ENCODE assay signal across 8 cellular contexts in the genomic region with DNA sequence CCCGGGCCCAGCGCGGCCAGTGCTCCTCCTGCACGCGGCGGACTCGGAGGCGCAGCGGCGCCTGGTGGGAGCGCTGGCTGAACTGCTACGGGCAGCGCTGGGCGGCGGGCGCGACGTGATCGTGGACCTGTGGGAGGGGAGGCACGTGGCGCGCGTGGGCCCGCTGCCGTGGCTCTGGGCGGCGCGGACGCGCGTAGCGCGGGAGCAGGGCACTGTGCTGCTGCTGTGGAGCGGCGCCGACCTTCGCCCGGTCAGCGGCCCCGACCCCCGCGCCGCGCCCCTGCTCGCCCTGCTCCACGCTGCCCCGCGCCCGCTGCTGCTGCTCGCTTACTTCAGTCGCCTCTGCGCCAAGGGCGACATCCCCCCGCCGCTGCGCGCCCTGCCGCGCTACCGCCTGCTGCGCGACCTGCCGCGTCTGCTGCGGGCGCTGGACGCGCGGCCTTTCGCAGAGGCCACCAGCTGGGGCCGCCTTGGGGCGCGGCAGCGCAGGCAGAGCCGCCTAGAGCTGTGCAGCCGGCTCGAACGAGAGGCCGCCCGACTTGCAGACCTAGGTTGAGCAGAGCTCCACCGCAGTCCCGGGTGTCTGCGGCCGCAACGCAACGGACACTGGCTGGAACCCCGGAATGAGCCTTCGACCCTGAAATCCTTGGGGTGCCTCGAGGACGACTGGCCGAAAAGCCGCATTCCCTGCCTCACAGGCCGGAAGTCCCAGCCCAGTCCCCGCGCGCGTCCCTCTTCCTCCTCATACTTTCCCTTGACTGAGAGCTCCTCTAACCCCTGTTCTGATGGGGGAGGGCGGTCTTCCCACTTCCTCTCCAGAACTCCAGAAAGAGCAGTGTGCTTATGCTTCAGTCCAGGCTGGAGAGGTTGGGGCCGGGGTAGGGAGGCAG. TPM values are rescaled to one million over a fixed set of nuclear protein-coding genes. Genes with fewer than 3 reads are reported as not detected.
DNase-seq lines count a peak whose midpoint lies in the region; ATAC-seq, FAIRE-seq and TF ChIP-seq lines count a peak whose summit lies in the region.

No MANE protein-coding gene starts in this region.

- DNase-seq in CD8-positive, alpha-beta memory T cell = peak in 2 of 5 donors; percentile 12 to 52
- DNase-seq in H54 (ENCODE audit: insufficient read length, low spot score) = no peak
- DNase-seq in OCI-M1 (lab: John Stamatoyannopoulos, UW) = peak; percentile 87
- DNase-seq in K562 (ENCODE audit: extremely low read depth in 1 of 4, low spot score in 3 of 4) = no peak
- DNase-seq in sigmoid colon = peak; percentile 91
- DNase-seq in cerebellar nuclear complex (lab: John Stamatoyannopoulos, UW) = no peak

- in situ Hi-C loops in K562 (cut with MboI) = no loop called here

- H3K9me3 Mint-ChIP-seq in CD8-positive, alpha-beta memory T cell = no peaks in the 10 kb centered on the region

- no peak for TF ChIP-seq RAD21 in K562 (CRISPR knock-in tag; conservative IDR thresholded peaks at IDR 0.05 in 1 of 2, IDR thresholded peaks at IDR 0.05 in 1 of 2)

- TF ChIP-seq CTCF in K562 (IDR thresholded peaks at IDR 0.05 in 2 of 3, conservative IDR thresholded peaks at IDR 0.05 in 1 of 3; ENCODE audit: insufficient read depth in 2 of 3, low read depth in 1 of 3, low read length in 3 of 3) = no peak
- TF ChIP-seq CTCF in sigmoid colon (IDR thresholded peaks at IDR 0.05) = peak in 3 of 4 experiments; percentile 47 to 61 (median 52)

- H3K79me2 ChIP-seq in K562 (ENCODE audit: control insufficient read depth, insufficient read depth, low read length) = no peaks in the 10 kb centered on the region

- H3K4me2 ChIP-seq in K562 (ENCODE audit: insufficient read depth, low read length) = peak overlapping the region; percentile 39; the same call in 1 of the 2 replicates

- no peaks in the 10 kb centered on the region for H4K20me1 ChIP-seq in K562 (replicated peaks; ENCODE audit: control insufficient read depth, insufficient read depth, low read length)

- whole genome bisulfite sequencing in K562 (ENCODE audit: insufficient coverage, low coverage, missing lambda C conversion rate) = 78% methylated on average over 53 of the region's 99 CpGs
- 1% methylated on average over 99 of the region's 99 CpGs for WGBS in sigmoid colon, 2 donors

- peaks cover 3% of the 10 kb centered on the region for H3K9me1 ChIP-seq in K562 (ENCODE audit: control insufficient read depth, insufficient read depth, low read length)

- no TSS peak for BruUV-seq in K562 (replicated peaks; lab: Mats Ljungman, UMichigan)

- H3K9me3 ChIP-seq in CD8-positive, alpha-beta memory T cell (ENCODE audit: low read length) = no peaks in the 10 kb centered on the region
- H3K9me3 ChIP-seq in K562 (replicated peaks; ENCODE audit: control insufficient read depth, insufficient read depth, low read depth, low read length) (no peaks in the 10 kb centered on the region), iPS-15b (ENCODE audit: control insufficient read depth, insufficient read depth, low read length) (no peaks in the 10 kb centered on the region), sigmoid colon (no peaks in the 10 kb centered on the region)

- TF ChIP-seq EP300 in K562 (IDR thresholded peaks at IDR 0.05; ENCODE audit: low read length) (no peak), sigmoid colon (IDR thresholded peaks at IDR 0.05) (no peak)

- H3K4me1 Mint-ChIP-seq in CD8-positive, alpha-beta memory T cell = peaks cover 7 to 21% (median 15%) of the 10 kb centered on the region in 3 donors

- peak overlapping the region; percentile 75 for H2AFZ ChIP-seq in K562 (ENCODE audit: low read depth, low read length)

- intact Hi-C loops in K562 (cut with micrococcal nuclease) = loop anchor here (5.0 kb wide), 1 partner anchor 53 kb away; no protein-coding TSS in a partner anchor
- intact Hi-C loops in sigmoid colon (cut with DNase I) = loop anchor here (2.0 kb wide), 5 partner anchors 17 to 71 kb away; partner anchors contain the start of genes CRELD1, JAGN1 and RPUSD3

- FAIRE-seq in H54 (lab: Jason Lieb, UNC) (no peak), K562 (lab: Jason Lieb, UNC) (no peak)

- no peaks in the 10 kb centered on the region for H3K36me3 ChIP-seq in CD8-positive, alpha-beta memory T cell (ENCODE audit: insufficient read depth, low read length)
- no peaks in the 10 kb centered on the region for H3K36me3 ChIP-seq in K562 (ENCODE audit: control insufficient read depth, insufficient read depth, low read length)
- no peaks in the 10 kb centered on the region for H3K36me3 ChIP-seq in iPS-15b (ENCODE audit: control insufficient read depth, insufficient read depth, low read length)
- peaks cover 0 to 9% (median 2%) of the 10 kb centered on the region in 4 donors for H3K36me3 ChIP-seq in sigmoid colon

- POLR2A ChIA-PET in CD8-positive, alpha-beta memory T cell (lab: Charles Lee) = interaction anchor here (2.9 kb wide), 1 partner anchor 17 kb away, joined by 14 read pairs; the partner anchor contains the start of gene CRELD1
- POLR2A ChIA-PET in K562 (lab: Yijun Ruan, JAX) = interaction anchor here (0.5 to 1.9 kb wide), 7 partner anchors 8 to 99 kb away, joined by 3 to 6 read pairs (median 4); no protein-coding TSS in a partner anchor

- TF ChIP-seq POLR2A in H54 (IDR thresholded peaks at IDR 0.05; ENCODE audit: low read depth, low read length) (peak; percentile 43; the same call in 1 of the 2 replicates), K562 (conservative IDR thresholded peaks at IDR 0.05) (no peak), sigmoid colon (IDR thresholded peaks at IDR 0.05) (peak; percentile 18 to 41)

- H3K4me3 ChIP-seq in CD8-positive, alpha-beta memory T cell (ENCODE audit: low read length) = peak overlapping the region; percentile 49
- H3K4me3 ChIP-seq in K562 (no peak overlapping the region), iPS-15b (ENCODE audit: low read depth, low read length) (peak overlapping the region; percentile 66), sigmoid colon (peak overlapping the region; percentile 47 to 83 (median 68))

- H3K27ac ChIP-seq in CD8-positive, alpha-beta memory T cell (ENCODE audit: low read depth, low read length) = no peak overlapping the region
- peak overlapping the region; percentile 36; the same call in 2 of the 3 replicates for H3K27ac ChIP-seq in K562 (ENCODE audit: extremely low read depth, low read depth, low read length)
- H3K27ac ChIP-seq in sigmoid colon = peak overlapping the region; percentile 83 to 98 (median 96)

- H3K9ac ChIP-seq in K562 (ENCODE audit: insufficient read depth in 1 of 2, low read depth in 2 of 2, low read length in 2 of 2) (peak overlapping the region; percentile 31 to 76; a peak in 3 of 4 replicates), iPS-15b (ENCODE audit: low read depth, low read length) (peak overlapping the region; percentile 16)

- H3K36me3 Mint-ChIP-seq in CD8-positive, alpha-beta memory T cell = peaks cover 0 to 2% (median 0%) of the 10 kb centered on the region in 3 donors

- peaks cover 7 to 16% of the 10 kb centered on the region in 2 donors for H3K27me3 Mint-ChIP-seq in CD8-positive, alpha-beta memory T cell

- ATAC-seq in K562 (no peak), GM18520 (IDR thresholded peaks at IDR 0.05; ENCODE audit: unreplicated experiment) (no peak)

- CTCF ChIA-PET in CD8-positive, alpha-beta memory T cell (lab: Charles Lee) = interaction anchor here (1.5 to 1.8 kb wide), 2 partner anchors 18 to 107 kb away, joined by 3 to 7 read pairs; partner anchors contain the start of gene CRELD1
- CTCF ChIA-PET in K562 (lab: Yijun Ruan, JAX; ENCODE audit: low intra/inter-chr PET ratio) = no interaction called here

- peaks cover 9% of the 10 kb centered on the region for H3K4me1 ChIP-seq in CD8-positive, alpha-beta memory T cell (ENCODE audit: insufficient read depth, low read length)
- peaks cover 30 to 49% of the 10 kb centered on the region in 2 experiments for H3K4me1 ChIP-seq in K562 (replicated peaks in 1 of 2; ENCODE audit: control insufficient read depth in 2 of 2, insufficient read depth in 2 of 2, low read length in 2 of 2)
- H3K4me1 ChIP-seq in iPS-15b (ENCODE audit: control insufficient read depth, insufficient read depth, low read length) = no peaks in the 10 kb centered on the region
- H3K4me1 ChIP-seq in sigmoid colon = peaks cover 0 to 56% (median 47%) of the 10 kb centered on the region in 4 donors

- peak overlapping the region in 2 of 8 donors; percentile 17 to 88 for H3K27ac Mint-ChIP-seq in CD8-positive, alpha-beta memory T cell

- peak overlapping the region; percentile 74 to 93 (median 77) for H3K4me3 Mint-ChIP-seq in CD8-positive, alpha-beta memory T cell

- H3K27me3 ChIP-seq in CD8-positive, alpha-beta memory T cell (ENCODE audit: insufficient read depth, low read length, poor library complexity, severe bottlenecking) = no peaks in the 10 kb centered on the region
- no peaks in the 10 kb centered on the region for H3K27me3 ChIP-seq in K562 (ENCODE audit: control insufficient read depth in 2 of 2, insufficient read depth in 2 of 2, low read length in 2 of 2)
- H3K27me3 ChIP-seq in iPS-15b (ENCODE audit: control insufficient read depth, insufficient read depth, low read length) = peaks cover 4% of the 10 kb centered on the region
- no peaks in the 10 kb centered on the region for H3K27me3 ChIP-seq in sigmoid colon

RNA-seq across cellular contexts. Expression of gene IL17RC, which starts 1.4 kb away (rescaled TPM):
- total RNA-seq in CD8-positive, alpha-beta memory T cell = under 1 TPM; 0.20 to 0.31 TPM
- 11.0 TPM for polyA plus RNA-seq in CD8-positive, alpha-beta memory T cell
- 37.1 and 87.7 TPM in 2 replicates for total RNA-seq in K562 (2011; cell fraction: chromatin; rRNA removed; ENCODE audit: low replicate concordance)
- total RNA-seq in K562 (2011; cell fraction: nucleolus; rRNA removed) = 57.7 and 63.0 TPM in 2 replicates
- total RNA-seq in K562 (2011; cell fraction: nucleoplasm; rRNA removed) = 31.0 and 37.3 TPM in 2 replicates
- total RNA-seq in K562 (2014; rRNA removed) (11.4 and 14.0 TPM in 2 replicates), K562 (2014; rRNA removed; fragmentation: Illumina TruSeq; extraction: Trizol) (2.8 and 3.5 TPM in 2 replicates), K562 (2015; rRNA removed; fragmentation: Illumina TruSeq; extraction: Trizol) (5.4 and 6.9 TPM in 2 replicates), K562 (2021) (11.4 and 12.3 TPM in 2 replicates), sigmoid colon (10 to 100 TPM; 57.8 to 88.9 (median 66.3) TPM)
- polyA plus RNA-seq in K562 (2011; rRNA removed) (7.3 and 12.5 TPM in 2 replicates), K562 (2014; fragmentation: Illumina TruSeq; extraction: Trizol) (6.3 and 11.5 TPM in 2 replicates), K562 (2014; fragmentation: Nextera tagmentation; extraction: Ambion mirVana) (under 1 TPM in 1 of 2 experiments, not detected in 1; 0.15 TPM), K562 (2014; rRNA removed) (7.5 and 7.7 TPM in 2 replicates), sigmoid colon (10 to 100 TPM in 2 of 3 donors, 1 to 10 TPM in 1; 9.9 to 36.5 (median 13.8) TPM)
- 9.8 and 14.3 TPM in 2 replicates for polyA plus RNA-seq in K562 (2011; cell fraction: cytosol; rRNA removed)
- polyA plus RNA-seq in K562 (2011; cell fraction: nucleus; rRNA removed) = 49.8 and 57.1 TPM in 2 replicates
- polyA plus RNA-seq in K562 (2012) = 7.2 and 18.0 TPM in 2 replicates
- 5.9 and 7.6 TPM in 2 replicates for polyA minus RNA-seq in K562 (2011; rRNA and poly(A)+ RNA removed)
- polyA minus RNA-seq in K562 (2011; cell fraction: cytosol; rRNA and poly(A)+ RNA removed) = 9.4 and 11.3 TPM in 2 replicates
- 16.4 and 29.1 TPM in 2 replicates for polyA minus RNA-seq in K562 (2011; cell fraction: nucleus; rRNA and poly(A)+ RNA removed)

RNA-seq across cellular contexts. Expression of gene IL17RE, which starts 12.8 kb away (rescaled TPM):
- total RNA-seq in CD8-positive, alpha-beta memory T cell = 1 to 10 TPM in 1 of 2 experiments, under 1 TPM in 1; 0.47 to 1.2 TPM
- polyA plus RNA-seq in CD8-positive, alpha-beta memory T cell = 1.2 TPM
- 4.4 and 7.9 TPM in 2 replicates for total RNA-seq in K562 (2011; cell fraction: chromatin; rRNA removed; ENCODE audit: low replicate concordance)
- total RNA-seq in K562 (2011; cell fraction: nucleolus; rRNA removed) = 2.8 and 5.7 TPM in 2 replicates
- total RNA-seq in K562 (2011; cell fraction: nucleoplasm; rRNA removed) = 4.6 and 5.8 TPM in 2 replicates
- total RNA-seq in K562 (2014; rRNA removed) (0.20 TPM in 1 of 2 replicates, not detected in the other), K562 (2014; rRNA removed; fragmentation: Illumina TruSeq; extraction: Trizol) (0.48 and 0.51 TPM in 2 replicates), K562 (2015; rRNA removed; fragmentation: Illumina TruSeq; extraction: Trizol) (0.26 TPM in 1 of 2 replicates, not detected in the other), K562 (2021) (0.47 and 0.72 TPM in 2 replicates), sigmoid colon (1 to 10 TPM in 2 of 4 donors, under 1 TPM in 2; 0.68 to 2.5 (median 1.3) TPM)
- polyA plus RNA-seq in K562 (2011; rRNA removed) (1.1 and 1.9 TPM in 2 replicates), K562 (2014; fragmentation: Illumina TruSeq; extraction: Trizol) (0.39 and 0.73 TPM in 2 replicates), K562 (2014; fragmentation: Nextera tagmentation; extraction: Ambion mirVana) (not detected), K562 (2014; rRNA removed) (0.23 and 0.32 TPM in 2 replicates), sigmoid colon (10 to 100 TPM; 11.4 to 46.3 (median 12.7) TPM)
- polyA plus RNA-seq in K562 (2011; cell fraction: cytosol; rRNA removed) = 0.29 and 1.2 TPM in 2 replicates
- polyA plus RNA-seq in K562 (2011; cell fraction: nucleus; rRNA removed) = 3.7 and 5.1 TPM in 2 replicates
- polyA plus RNA-seq in K562 (2012) = 0.46 and 0.91 TPM in 2 replicates
- 0.67 and 1.0 TPM in 2 replicates for polyA minus RNA-seq in K562 (2011; rRNA and poly(A)+ RNA removed)
- polyA minus RNA-seq in K562 (2011; cell fraction: cytosol; rRNA and poly(A)+ RNA removed) = not detected in 2 replicates
- polyA minus RNA-seq in K562 (2011; cell fraction: nucleus; rRNA and poly(A)+ RNA removed) = 0.67 and 1.7 TPM in 2 replicates

RNA-seq across cellular contexts. Expression of gene CRELD1, which starts 18.1 kb away (rescaled TPM):
- total RNA-seq in CD8-positive, alpha-beta memory T cell = 10 to 100 TPM; 14.0 to 16.0 TPM
- polyA plus RNA-seq in CD8-positive, alpha-beta memory T cell = 24.5 TPM
- 163 and 258 TPM in 2 replicates for total RNA-seq in K562 (2011; cell fraction: chromatin; rRNA removed; ENCODE audit: low replicate concordance)
- total RNA-seq in K562 (2011; cell fraction: nucleolus; rRNA removed) = 156 and 166 TPM in 2 replicates
- total RNA-seq in K562 (2011; cell fraction: nucleoplasm; rRNA removed) = 187 and 194 TPM in 2 replicates
- total RNA-seq in K562 (2014; rRNA removed) (17.2 and 17.7 TPM in 2 replicates), K562 (2014; rRNA removed; fragmentation: Illumina TruSeq; extraction: Trizol) (6.1 and 10.2 TPM in 2 replicates), K562 (2015; rRNA removed; fragmentation: Illumina TruSeq; extraction: Trizol) (11.4 and 14.4 TPM in 2 replicates), K562 (2021) (16.7 and 17.3 TPM in 2 replicates), sigmoid colon (10 to 100 TPM; 31.4 to 67.8 (median 54.7) TPM)
- polyA plus RNA-seq in K562 (2011; rRNA removed) (25.8 and 47.7 TPM in 2 replicates), K562 (2014; fragmentation: Illumina TruSeq; extraction: Trizol) (15.4 and 16.5 TPM in 2 replicates), K562 (2014; fragmentation: Nextera tagmentation; extraction: Ambion mirVana) (1 to 10 TPM; 3.3 to 5.6 TPM), K562 (2014; rRNA removed) (24.5 and 30.1 TPM in 2 replicates), sigmoid colon (10 to 100 TPM in 1 of 3 donors, 1 to 10 TPM in 2; 4.8 to 33.7 (median 6.7) TPM)
- polyA plus RNA-seq in K562 (2011; cell fraction: cytosol; rRNA removed) = 28.0 and 36.5 TPM in 2 replicates
- polyA plus RNA-seq in K562 (2011; cell fraction: nucleus; rRNA removed) = 214 and 337 TPM in 2 replicates
- polyA plus RNA-seq in K562 (2012) = 17.4 and 29.8 TPM in 2 replicates
- polyA minus RNA-seq in K562 (2011; rRNA and poly(A)+ RNA removed) = 12.7 and 14.5 TPM in 2 replicates
- polyA minus RNA-seq in K562 (2011; cell fraction: cytosol; rRNA and poly(A)+ RNA removed) = 9.6 and 10.3 TPM in 2 replicates
- polyA minus RNA-seq in K562 (2011; cell fraction: nucleus; rRNA and poly(A)+ RNA removed) = 21.4 and 35.1 TPM in 2 replicates

RNA-seq across cellular contexts. Expression of gene JAGN1, which starts 25.1 kb away (rescaled TPM):
- total RNA-seq in CD8-positive, alpha-beta memory T cell = 10 to 100 TPM; 55.5 to 59.0 TPM
- 44.4 TPM for polyA plus RNA-seq in CD8-positive, alpha-beta memory T cell
- 61.7 and 101 TPM in 2 replicates for total RNA-seq in K562 (2011; cell fraction: chromatin; rRNA removed; ENCODE audit: low replicate concordance)
- total RNA-seq in K562 (2011; cell fraction: nucleolus; rRNA removed) = 84.5 and 103 TPM in 2 replicates
- total RNA-seq in K562 (2011; cell fraction: nucleoplasm; rRNA removed) = 97.8 and 112 TPM in 2 replicates
- 38.9 and 41.1 TPM in 2 replicates for total RNA-seq in K562 (2014; rRNA removed)
- 40.3 and 42.4 TPM in 2 replicates for total RNA-seq in K562 (2014; rRNA removed; fragmentation: Illumina TruSeq; extraction: Trizol)
- 31.1 and 33.9 TPM in 2 replicates for total RNA-seq in K562 (2015; rRNA removed; fragmentation: Illumina TruSeq; extraction: Trizol)
- 57.2 and 58.8 TPM in 2 replicates for total RNA-seq in K562 (2021)
- 66.3 and 77.8 TPM in 2 replicates for polyA plus RNA-seq in K562 (2011; rRNA removed)
- polyA plus RNA-seq in K562 (2011; cell fraction: cytosol; rRNA removed) = 70.4 and 88.4 TPM in 2 replicates
- 37.0 and 45.1 TPM in 2 replicates for polyA plus RNA-seq in K562 (2011; cell fraction: nucleus; rRNA removed)
- 56.0 and 64.7 TPM in 2 replicates for polyA plus RNA-seq in K562 (2012)
- 52.3 and 62.6 TPM in 2 replicates for polyA plus RNA-seq in K562 (2014; fragmentation: Illumina TruSeq; extraction: Trizol)
- 10 to 100 TPM; 31.6 to 33.3 TPM for polyA plus RNA-seq in K562 (2014; fragmentation: Nextera tagmentation; extraction: Ambion mirVana)
- polyA plus RNA-seq in K562 (2014; rRNA removed) = 49.8 and 54.6 TPM in 2 replicates
- polyA minus RNA-seq in K562 (2011; rRNA and poly(A)+ RNA removed) = 58.7 and 70.5 TPM in 2 replicates
- polyA minus RNA-seq in K562 (2011; cell fraction: cytosol; rRNA and poly(A)+ RNA removed) = 27.5 and 42.9 TPM in 2 replicates
- 16.8 and 25.8 TPM in 2 replicates for polyA minus RNA-seq in K562 (2011; cell fraction: nucleus; rRNA and poly(A)+ RNA removed)
- total RNA-seq in sigmoid colon = 10 to 100 TPM; 33.7 to 55.1 (median 45.9) TPM
- 10 to 100 TPM; 24.7 to 44.4 (median 33.0) TPM for polyA plus RNA-seq in sigmoid colon

RNA-seq across cellular contexts. Expression of gene CIDEC, which starts 35.4 kb away (rescaled TPM):
- total RNA-seq in CD8-positive, alpha-beta memory T cell = not detected
- polyA plus RNA-seq in CD8-positive, alpha-beta memory T cell = not detected
- total RNA-seq in K562 (2011; cell fraction: chromatin; rRNA removed; ENCODE audit: low replicate concordance) = not detected in 2 replicates
- total RNA-seq in K562 (2011; cell fraction: nucleolus; rRNA removed) = not detected in 2 replicates
- not detected in 2 replicates for total RNA-seq in K562 (2011; cell fraction: nucleoplasm; rRNA removed)
- total RNA-seq in K562 (2014; rRNA removed) = not detected in 2 replicates
- total RNA-seq in K562 (2014; rRNA removed; fragmentation: Illumina TruSeq; extraction: Trizol) = not detected in 2 replicates
- not detected in 2 replicates for total RNA-seq in K562 (2015; rRNA removed; fragmentation: Illumina TruSeq; extraction: Trizol)
- total RNA-seq in K562 (2021) = not detected in 2 replicates
- polyA plus RNA-seq in K562 (2011; rRNA removed) = not detected in 2 replicates
- polyA plus RNA-seq in K562 (2011; cell fraction: cytosol; rRNA removed) = 0.09 and 0.39 TPM in 2 replicates
- polyA plus RNA-seq in K562 (2011; cell fraction: nucleus; rRNA removed) = not detected in 2 replicates
- not detected in 2 replicates for polyA plus RNA-seq in K562 (2012)
- polyA plus RNA-seq in K562 (2014; fragmentation: Illumina TruSeq; extraction: Trizol) = not detected in 2 replicates
- polyA plus RNA-seq in K562 (2014; fragmentation: Nextera tagmentation; extraction: Ambion mirVana) = not detected
- not detected in 2 replicates for polyA plus RNA-seq in K562 (2014; rRNA removed)
- polyA minus RNA-seq in K562 (2011; rRNA and poly(A)+ RNA removed) = not detected in 2 replicates
- not detected in 2 replicates for polyA minus RNA-seq in K562 (2011; cell fraction: cytosol; rRNA and poly(A)+ RNA removed)
- not detected in 2 replicates for polyA minus RNA-seq in K562 (2011; cell fraction: nucleus; rRNA and poly(A)+ RNA removed)
- total RNA-seq in sigmoid colon = 10 to 100 TPM in 2 of 4 donors, 1 to 10 TPM in 2; 1.6 to 36.7 (median 8.1) TPM
- 100 to 1,000 TPM in 1 of 3 donors, 10 to 100 TPM in 2; 30.6 to 120 (median 71.3) TPM for polyA plus RNA-seq in sigmoid colon

Comparison
In these comparisons a context has a peak if more than half of its experiments do, and no peak if none do; other contexts are left out.
1. DNase-seq: peak in OCI-M1 (single experiment) and sigmoid colon (single experiment); none in H54 (single experiment), K562 (0 of 4) and cerebellar nuclear complex (0 of 2).
2. CTCF ChIP-seq: peak in sigmoid colon (3 of 4); none in K562 (0 of 3).